Comparison of ENCODE assay signal across 8 cellular contexts in genomic region chr12:100987552-100988277, GRCh38.
DNase-seq lines count a peak whose midpoint lies in the region; ATAC-seq and TF ChIP-seq lines count a peak whose summit lies in the region.

No MANE protein-coding gene starts in this region.

- ATAC-seq in GM21528 (IDR thresholded peaks at IDR 0.05; ENCODE audit: low FRiP score, unreplicated experiment) (peak; percentile 99), HG03565 (IDR thresholded peaks at IDR 0.05; ENCODE audit: unreplicated experiment) (peak; percentile 96), SK-N-SH treated with all-trans-retinoic acid at 6 μM for 48 hours (peak; percentile 98)
- ATAC-seq in naive thymus-derived CD8-positive, alpha-beta T cell, result no peak

- no peaks in the 10 kb centered on the region for H3K4me1 Mint-ChIP-seq in naive thymus-derived CD8-positive, alpha-beta T cell
- H3K4me1 Mint-ChIP-seq in activated CD4-positive, alpha-beta T cell treated with anti-CD3 and anti-CD28 coated beads, Interleukin-2, amount 10 ng/mL, durations not matched to agents 24 days and 14 days, result peaks cover 6% of the 10 kb centered on the region

- H3K27me3 Mint-ChIP-seq in naive thymus-derived CD8-positive, alpha-beta T cell, result peaks cover 0 to 17% (median 5%) of the 10 kb centered on the region in 5 donors
- H3K27me3 Mint-ChIP-seq in activated CD4-positive, alpha-beta T cell treated with anti-CD3 and anti-CD28 coated beads, Interleukin-2, amount 10 ng/mL, durations not matched to agents 24 days and 14 days, result no peaks in the 10 kb centered on the region

- H3K4me3 Mint-ChIP-seq in naive thymus-derived CD8-positive, alpha-beta T cell, result no peak overlapping the region
- no peak overlapping the region for H3K4me3 Mint-ChIP-seq in activated CD4-positive, alpha-beta T cell treated with anti-CD3 and anti-CD28 coated beads, Interleukin-2, amount 10 ng/mL, durations not matched to agents 24 days and 14 days

- H3K9me3 Mint-ChIP-seq in naive thymus-derived CD8-positive, alpha-beta T cell, result peaks cover 0 to 13% (median 2%) of the 10 kb centered on the region in 9 donors
- H3K9me3 Mint-ChIP-seq in activated CD4-positive, alpha-beta T cell treated with anti-CD3 and anti-CD28 coated beads, Interleukin-2, amount 10 ng/mL, durations not matched to agents 24 days and 14 days, result no peaks in the 10 kb centered on the region

- no peak overlapping the region for H3K27ac Mint-ChIP-seq in naive thymus-derived CD8-positive, alpha-beta T cell
- no peak overlapping the region for H3K27ac Mint-ChIP-seq in activated CD4-positive, alpha-beta T cell treated with anti-CD3 and anti-CD28 coated beads, Interleukin-2, amount 10 ng/mL, durations not matched to agents 24 days and 14 days

- intact Hi-C loops in head of caudate nucleus (cut with DNase I), result no loop called here
- intact Hi-C loops in activated CD4-positive, alpha-beta T cell treated with anti-CD3 and anti-CD28 coated beads, Interleukin-2, amount 10 ng/mL, durations not matched to agents 24 days and 14 days (cut with micrococcal nuclease), result no loop called here

- peak; percentile 12 to 40 for DNase-seq in SHP77 (lab: John Stamatoyannopoulos, UW)
- no peak for DNase-seq in SHP77 treated with DMSO at 0.1 percent for 48 hours (lab: John Stamatoyannopoulos, UW)
- DNase-seq in head of caudate nucleus, result peak in 39 of 42 donors; percentile 5 to 74 (median 36)
- no peak for DNase-seq in naive thymus-derived CD8-positive, alpha-beta T cell
- no peak for DNase-seq in activated CD4-positive, alpha-beta T cell treated with anti-CD3 and anti-CD28 coated beads, Interleukin-2, amount 10 ng/mL, durations not matched to agents 24 days and 14 days

- POLR2A ChIA-PET in naive thymus-derived CD8-positive, alpha-beta T cell (lab: Charles Lee), result no interaction called here

- H3K36me3 Mint-ChIP-seq in naive thymus-derived CD8-positive, alpha-beta T cell, result no peaks in the 10 kb centered on the region
- H3K36me3 Mint-ChIP-seq in activated CD4-positive, alpha-beta T cell treated with anti-CD3 and anti-CD28 coated beads, Interleukin-2, amount 10 ng/mL, durations not matched to agents 24 days and 14 days (ENCODE audit: low read depth), result no peaks in the 10 kb centered on the region

TF ChIP-seq in SK-N-SH treated with all-trans-retinoic acid at 6 μM for 48 hours, 23 proteins besides CTCF, POLR2A, EP300 and RAD21:
- TF ChIP-seq ZNF70 (CRISPR knock-in tag; IDR thresholded peaks at IDR 0.05) (no peak), TSHZ2 (CRISPR knock-in tag; IDR thresholded peaks at IDR 0.05) (no peak), SNAI2 (CRISPR knock-in tag; IDR thresholded peaks at IDR 0.05) (no peak), CSDC2 (CRISPR knock-in tag; IDR thresholded peaks at IDR 0.05) (no peak), OSR1 (CRISPR knock-in tag; IDR thresholded peaks at IDR 0.05) (no peak), RARB (CRISPR knock-in tag; IDR thresholded peaks at IDR 0.05) (no peak), ESRRG (CRISPR knock-in tag; IDR thresholded peaks at IDR 0.05) (no peak), TOX (CRISPR knock-in tag; IDR thresholded peaks at IDR 0.05; ENCODE audit: borderline replicate concordance) (no peak), TCF4 (CRISPR knock-in tag; IDR thresholded peaks at IDR 0.05; ENCODE audit: borderline replicate concordance) (no peak), ZNF565 (CRISPR knock-in tag; conservative IDR thresholded peaks at IDR 0.05; ENCODE audit: low read depth) (no peak), BACH2 (CRISPR knock-in tag; IDR thresholded peaks at IDR 0.05; ENCODE audit: borderline replicate concordance) (no peak), ZC3H10 (CRISPR knock-in tag; IDR thresholded peaks at IDR 0.05) (no peak), CREB5 (CRISPR knock-in tag; IDR thresholded peaks at IDR 0.05; ENCODE audit: low read depth) (no peak), ZNF8 (CRISPR knock-in tag; IDR thresholded peaks at IDR 0.05) (no peak), ZFP3 (CRISPR knock-in tag; IDR thresholded peaks at IDR 0.05) (no peak), PATZ1 (CRISPR knock-in tag; IDR thresholded peaks at IDR 0.05; ENCODE audit: borderline replicate concordance) (no peak; the same call in 1 of the 2 replicates), CSRNP3 (CRISPR knock-in tag; IDR thresholded peaks at IDR 0.05) (no peak), POU6F1 (CRISPR knock-in tag; IDR thresholded peaks at IDR 0.05; ENCODE audit: borderline replicate concordance, low read depth) (no peak), ZFP30 (CRISPR knock-in tag; IDR thresholded peaks at IDR 0.05) (no peak), ISL1 (CRISPR knock-in tag; IDR thresholded peaks at IDR 0.05) (no peak)

Comparison
In these comparisons a context has a peak if more than half of its experiments do, and no peak if none do; other contexts are left out.
1. DNase-seq: peak in SHP77 (2 of 2) and head of caudate nucleus (39 of 42); none in SHP77 treated with DMSO at 0.1 percent for 48 hours (single experiment), naive thymus-derived CD8-positive, alpha-beta T cell (0 of 10) and activated CD4-positive, alpha-beta T cell treated with anti-CD3 and anti-CD28 coated beads, Interleukin-2, amount 10 ng/mL, durations not matched to agents 24 days and 14 days (single experiment).
2. ATAC-seq: peak in GM21528 (single experiment), HG03565 (single experiment) and SK-N-SH treated with all-trans-retinoic acid at 6 μM for 48 hours (single experiment); none in naive thymus-derived CD8-positive, alpha-beta T cell (0 of 2).